1 cellular context compared by ENCODE assay signal in genomic region chr11:1347411-1347999, GRCh38.
TF ChIP-seq lines count a peak whose summit lies in the region.
"Not testable (repeated sequence)": the region's sequence is repeated elsewhere in the genome, so short reads cannot be mapped to it uniquely, and the experiment has no call there.

No MANE protein-coding gene starts in this region.

TF ChIP-seq in HepG2, 621 proteins besides CTCF, POLR2A, EP300 and RAD21:
- peak; percentile 35 for TF ChIP-seq CREB1 (IDR thresholded peaks at IDR 0.05)
- not testable (repeated sequence) for TF ChIP-seq CREB1 (CRISPR knock-in tag; IDR thresholded peaks at IDR 0.05)
- peak; percentile 64 for TF ChIP-seq MNT (IDR thresholded peaks at IDR 0.05)
